Comparison of ENCODE assay signal across 7 cellular contexts in genomic region chr20:19735446-19735845, GRCh38. TPM values are rescaled to one million over a fixed set of nuclear protein-coding genes. Genes with fewer than 3 reads are reported as not detected.
DNase-seq lines count a peak whose midpoint lies in the region; ATAC-seq and TF ChIP-seq lines count a peak whose summit lies in the region.

No MANE protein-coding gene starts in this region.

- peak overlapping the region in 2 of 3 donors; percentile 1 to 52 for H3K9ac ChIP-seq in skeletal muscle tissue (ENCODE audit: low read depth in 1 of 3, low read length in 3 of 3)

- H3K36me3 ChIP-seq in skeletal muscle tissue (ENCODE audit: control insufficient read depth in 3 of 3, insufficient read depth in 3 of 3, low read length in 3 of 3) = no peaks in the 10 kb centered on the region

- H3K9me3 ChIP-seq in skeletal muscle tissue (ENCODE audit: control insufficient read depth in 3 of 3, low read length in 3 of 3) = no peaks in the 10 kb centered on the region

- TF ChIP-seq CTCF in astrocyte of the spinal cord (IDR thresholded peaks at IDR 0.05; ENCODE audit: low read depth, low read length) = no peak

- peak; percentile 45 for ATAC-seq in GM21619 (IDR thresholded peaks at IDR 0.05; ENCODE audit: unreplicated experiment)
- ATAC-seq in HG03135 (IDR thresholded peaks at IDR 0.05; ENCODE audit: unreplicated experiment) = no peak
- ATAC-seq in GM18867 (IDR thresholded peaks at IDR 0.05; ENCODE audit: unreplicated experiment) = no peak

- H3K4me1 ChIP-seq in skeletal muscle tissue (ENCODE audit: control insufficient read depth in 3 of 3, insufficient read depth in 3 of 3, low read length in 3 of 3) = peaks cover 10 to 21% (median 19%) of the 10 kb centered on the region in 3 donors

- H3K4me3 ChIP-seq in astrocyte of the spinal cord (ENCODE audit: low read depth, low read length) (no peak overlapping the region), skeletal muscle tissue (ENCODE audit: low read length in 3 of 3) (no peak overlapping the region)

- in situ Hi-C loops in astrocyte of the spinal cord (cut with HindIII; ENCODE audit: low sequenced_read_pairs) = no loop called here

- DNase-seq in NCI-H1436 (lab: John Stamatoyannopoulos, UW) (peak; percentile 73), astrocyte of the spinal cord (ENCODE audit: low read depth, low spot score) (peak; percentile 81), iPS-NIHi11 (ENCODE audit: low spot score) (peak; percentile 54)

- no peaks in the 10 kb centered on the region for H3K27me3 ChIP-seq in skeletal muscle tissue (ENCODE audit: control insufficient read depth in 3 of 3, insufficient read depth in 3 of 3, low read length in 3 of 3)

- peak overlapping the region; percentile 64 for H3K27ac ChIP-seq in skeletal muscle tissue (ENCODE audit: low read depth, low read length)

RNA-seq across cellular contexts. Expression of gene RIN2, which starts 22.6 kb away (rescaled TPM):
- total RNA-seq in skeletal muscle tissue = 27.1 TPM
